Comparison of ENCODE assay signal across 10 cellular contexts in genomic region chr9:133199648-133200321, GRCh38. TPM values are rescaled to one million over a fixed set of nuclear protein-coding genes. Genes with fewer than 3 reads are reported as not detected.
DNase-seq lines count a peak whose midpoint lies in the region; ATAC-seq, FAIRE-seq and TF ChIP-seq lines count a peak whose summit lies in the region.
"Had no signal": no experiment of that assay in that cellular context is flagged by ENCODE, and none has a peak within 500 bp of the region (broad histone marks: within the 10 kb centered on the region; RNA-seq: fewer than 3 reads in every experiment).

No MANE protein-coding gene starts in this region.

- intact Hi-C loops in esophagus squamous epithelium (cut with DNase I) (no loop called here), psoas muscle (cut with DNase I) (no loop called here)

- ATAC-seq in psoas muscle = peak in 2 of 4 donors; percentile 40 to 66
- no peak for ATAC-seq in HG03097 (IDR thresholded peaks at IDR 0.05; ENCODE audit: low FRiP score, unreplicated experiment)
- ATAC-seq in GM18519 (IDR thresholded peaks at IDR 0.05; ENCODE audit: low FRiP score, unreplicated experiment) = no peak

- H4K20me1 ChIP-seq in hepatocyte (ENCODE audit: insufficient read depth, poor library complexity, severe bottlenecking) = no peaks in the 10 kb centered on the region

- H3K4me3 ChIP-seq in esophagus squamous epithelium = peak overlapping the region; percentile 25 to 49 (median 41)
- peak overlapping the region; percentile 56 for H3K4me3 ChIP-seq in psoas muscle
- no peak overlapping the region for H3K4me3 ChIP-seq in hepatocyte
- H3K4me3 ChIP-seq: adrenal gland had no signal

- no peak for TF ChIP-seq CTCF in esophagus squamous epithelium (IDR thresholded peaks at IDR 0.05)
- peak; percentile 13 for TF ChIP-seq CTCF in psoas muscle (IDR thresholded peaks at IDR 0.05)
- no peak for TF ChIP-seq CTCF in hepatocyte (IDR thresholded peaks at IDR 0.05; ENCODE audit: poor library complexity)

- H3K4me3 Mint-ChIP-seq in T-helper 2 cell treated with Interferon-gamma antibody and Interleukin-4, amounts not matched to agents 5 μg/mL and 100 μg/mL, for 36 hours = peak overlapping the region; percentile 72

- H3K9me3 ChIP-seq in esophagus squamous epithelium (peaks cover 0 to 6% (median 4%) of the 10 kb centered on the region in 3 donors), psoas muscle (peaks cover 6% of the 10 kb centered on the region), hepatocyte (ENCODE audit: low read depth) (no peaks in the 10 kb centered on the region)
- H3K9me3 ChIP-seq: adrenal gland had no signal

- H3K27me3 ChIP-seq in esophagus squamous epithelium (peaks cover 0 to 55% (median 0%) of the 10 kb centered on the region in 4 donors), psoas muscle (ENCODE audit: insufficient read depth in 3 of 3, low read length in 2 of 3) (peaks cover 0 to 45% (median 6%) of the 10 kb centered on the region in 3 donors), hepatocyte (no peaks in the 10 kb centered on the region)

- FAIRE-seq in RCC 7860 (lab: Jason Lieb, UNC) = no peak

- H3K36me3 ChIP-seq in esophagus squamous epithelium (no peaks in the 10 kb centered on the region), psoas muscle (ENCODE audit: insufficient read depth in 1 of 2, low read depth in 1 of 2) (no peaks in the 10 kb centered on the region), hepatocyte (replicated peaks; ENCODE audit: insufficient read depth, low read depth) (no peaks in the 10 kb centered on the region)
- H3K36me3 ChIP-seq: adrenal gland had no signal

- no peaks in the 10 kb centered on the region for H3K9me3 Mint-ChIP-seq in T-helper 2 cell treated with Interferon-gamma antibody and Interleukin-4, amounts not matched to agents 5 μg/mL and 100 μg/mL, for 36 hours

- H2AFZ ChIP-seq in hepatocyte = no peak overlapping the region

- WGBS in esophagus squamous epithelium, 2 donors = 58 to 60% methylated on average over 17 to 28 of the region's 44 CpGs
- WGBS in psoas muscle, 3 donors = 23 to 35% (median 30%) methylated on average over 43 to 44 of the region's 44 CpGs
- WGBS in hepatocyte (ENCODE audit: low lambda C conversion rate, missing lambda C conversion rate) = 89% methylated on average over 44 of the region's 44 CpGs

- H3K4me1 ChIP-seq in esophagus squamous epithelium (no peaks in the 10 kb centered on the region), psoas muscle (no peaks in the 10 kb centered on the region), hepatocyte (ENCODE audit: insufficient read depth) (no peaks in the 10 kb centered on the region)
- H3K4me1 ChIP-seq: adrenal gland had no signal

- TF ChIP-seq POLR2A in esophagus squamous epithelium (IDR thresholded peaks at IDR 0.05) = no peak

- H3K4me2 ChIP-seq in hepatocyte = no peak overlapping the region

- no peaks in the 10 kb centered on the region for H3K79me2 ChIP-seq in hepatocyte

- peaks cover 11% of the 10 kb centered on the region for H3K27me3 Mint-ChIP-seq in T-helper 2 cell treated with Interferon-gamma antibody and Interleukin-4, amounts not matched to agents 5 μg/mL and 100 μg/mL, for 36 hours (ENCODE audit: low read depth)

- H3K36me3 Mint-ChIP-seq in T-helper 2 cell treated with Interferon-gamma antibody and Interleukin-4, amounts not matched to agents 5 μg/mL and 100 μg/mL, for 36 hours (ENCODE audit: low read depth) = no peaks in the 10 kb centered on the region

- no peaks in the 10 kb centered on the region for H3K9me2 ChIP-seq in hepatocyte (replicated peaks; ENCODE audit: insufficient read depth)

- H3K27ac Mint-ChIP-seq in T-helper 2 cell treated with Interferon-gamma antibody and Interleukin-4, amounts not matched to agents 5 μg/mL and 100 μg/mL, for 36 hours = no peak overlapping the region

- DNase-seq in AG20443 (ENCODE audit: low spot score) = peak; percentile 72
- DNase-seq in T-helper 2 cell treated with Interferon-gamma antibody and Interleukin-4, amounts not matched to agents 5 μg/mL and 100 μg/mL, for 36 hours (ENCODE audit: low spot score) = peak; percentile 13
- DNase-seq in esophagus squamous epithelium (lab: John Stamatoyannopoulos, UW) = no peak
- DNase-seq in psoas muscle = peak; percentile 57 to 76
- no peak for DNase-seq in hepatocyte (ENCODE audit: low spot score)
- no peak for DNase-seq in RCC 7860 (ENCODE audit: low spot score)
- DNase-seq: occipital lobe had no signal

- H3K27ac ChIP-seq in esophagus squamous epithelium (peak overlapping the region in 1 of 4 donors; percentile 36), psoas muscle (peak overlapping the region; percentile 58), hepatocyte (no peak overlapping the region)
- H3K27ac ChIP-seq: adrenal gland had no signal

- peaks cover 2% of the 10 kb centered on the region for H3K4me1 Mint-ChIP-seq in T-helper 2 cell treated with Interferon-gamma antibody and Interleukin-4, amounts not matched to agents 5 μg/mL and 100 μg/mL, for 36 hours (ENCODE audit: low read depth)

RNA-seq across cellular contexts. Expression of gene OBP2B, which starts 9.3 kb away (rescaled TPM):
- total RNA-seq in esophagus squamous epithelium (not detected), psoas muscle (not detected), hepatocyte (not detected in 2 replicates)
- polyA plus RNA-seq in psoas muscle (not detected), hepatocyte (not detected in 2 replicates)
- total RNA-seq: occipital lobe had no signal
- polyA plus RNA-seq: adrenal gland had no signal

RNA-seq across cellular contexts. Expression of gene GBGT1, which starts 36.1 kb away (rescaled TPM):
- total RNA-seq in esophagus squamous epithelium (1 to 10 TPM; 3.0 to 8.8 (median 3.8) TPM), psoas muscle (1 to 10 TPM; 2.0 to 4.4 (median 3.3) TPM), hepatocyte (10.1 and 15.5 TPM in 2 replicates)
- polyA plus RNA-seq in psoas muscle (1 to 10 TPM; 1.6 to 2.9 (median 2.7) TPM), hepatocyte (4.0 and 5.8 TPM in 2 replicates)

Comparison
In these comparisons a context has a peak if more than half of its experiments do, and no peak if none do; other contexts are left out.
1. DNase-seq: peak in AG20443 (single experiment), T-helper 2 cell treated with Interferon-gamma antibody and Interleukin-4, amounts not matched to agents 5 μg/mL and 100 μg/mL, for 36 hours (single experiment) and psoas muscle (2 of 2); none in esophagus squamous epithelium (single experiment), hepatocyte (single experiment) and RCC 7860 (single experiment).